11 cellular contexts compared by ENCODE assay signal in genomic region chr11:64880240-64881001, GRCh38. TPM values are rescaled to one million over a fixed set of nuclear protein-coding genes. Genes with fewer than 3 reads are reported as not detected.
A peak's percentile ranks its signal among the peaks of the same experiment; 100 is the strongest.
DNase-seq lines count a peak whose midpoint lies in the region; ATAC-seq and TF ChIP-seq lines count a peak whose summit lies in the region.
"Had no signal": no experiment of that assay in that cellular context is flagged by ENCODE, and none has a peak within 500 bp of the region (broad histone marks: within the 10 kb centered on the region; RNA-seq: fewer than 3 reads in every experiment).

No MANE protein-coding gene starts in this region.

- no peak overlapping the region for H3K56ac ChIP-seq in H9 (ENCODE audit: insufficient read length, low read depth, low read length)

- H2AFZ ChIP-seq in ACC112 (ENCODE audit: low read length, unreplicated experiment), result peak overlapping the region; percentile 90
- no peak overlapping the region for H2AFZ ChIP-seq in H9 (ENCODE audit: low read length)

- intact Hi-C loops in ascending aorta (cut with DNase I) (no loop called here), A673 (cut with micrococcal nuclease; ENCODE audit: unreplicated experiment) (no loop called here)

- H3K4me2 ChIP-seq in H9 (ENCODE audit: insufficient read depth, insufficient read length, low read length), result no peak overlapping the region

- H3K14ac ChIP-seq in H9 (ENCODE audit: insufficient read depth, low read length), result no peak overlapping the region

- H4K5ac ChIP-seq in H9 (ENCODE audit: insufficient read length, low read depth, low read length), result no peak overlapping the region

- H3K4me1 ChIP-seq in ACC112 (ENCODE audit: control insufficient read depth, insufficient read depth, low read length, unreplicated experiment) (peaks cover 32% of the 10 kb centered on the region), H9 (ENCODE audit: insufficient read depth, low read length) (no peaks in the 10 kb centered on the region; the same call in 1 of the 2 replicates), ascending aorta (peaks cover 3 to 22% of the 10 kb centered on the region in 2 donors), A673 (ENCODE audit: insufficient read depth, low read length, poor library complexity, severe bottlenecking) (peaks cover 17% of the 10 kb centered on the region)

- no peak overlapping the region for H3T11ph ChIP-seq in H9 (ENCODE audit: low read length)

- no peak overlapping the region for H2AK5ac ChIP-seq in H9 (ENCODE audit: insufficient read length, low read length)

- H3K27ac Mint-ChIP-seq in H9, result no peak overlapping the region; a peak in 1 of 7 replicates
- peak overlapping the region; percentile 97 to 99 for H3K27ac Mint-ChIP-seq in natural killer cell treated with Interleukin-12 subunit alpha and Interleukin-12 subunit beta and Interleukin-15 and Interleukin-18, amount 100 ng/mL, for 72 hours

- no peak overlapping the region for H2BK15ac ChIP-seq in H9 (ENCODE audit: low read depth, low read length)

- H3K9me3 ChIP-seq in H9 (ENCODE audit: control insufficient read depth, low read depth, low read length) (no peaks in the 10 kb centered on the region), ascending aorta (no peaks in the 10 kb centered on the region), A673 (ENCODE audit: low read depth, low read length, poor library complexity, severe bottlenecking) (no peaks in the 10 kb centered on the region)

- H3K4me3 Mint-ChIP-seq in H9, result peak overlapping the region; percentile 22 to 96; a peak in 4 of 5 replicates
- H3K4me3 Mint-ChIP-seq in natural killer cell treated with Interleukin-12 subunit alpha and Interleukin-12 subunit beta and Interleukin-15 and Interleukin-18, amount 100 ng/mL, for 72 hours, result peak overlapping the region; percentile 99

- H3K4me3 ChIP-seq in ACC112 (ENCODE audit: low read depth, low read length) (peak overlapping the region; percentile 32; the same call in 1 of the 2 replicates), ascending aorta (no peak overlapping the region), A673 (ENCODE audit: low read depth, low read length, poor library complexity, severe bottlenecking) (no peak overlapping the region)

- no peak for ATAC-seq in natural killer cell treated with Interleukin-12 subunit alpha and Interleukin-12 subunit beta and Interleukin-15 and Interleukin-18, amount 100 ng/mL, for 72 hours
- ATAC-seq in HG02973 (IDR thresholded peaks at IDR 0.05; ENCODE audit: unreplicated experiment), result no peak
- ATAC-seq in GM18870 (IDR thresholded peaks at IDR 0.05; ENCODE audit: unreplicated experiment), result no peak

- no peak overlapping the region for H2BK20ac ChIP-seq in H9 (ENCODE audit: low read depth, low read length, poor library complexity, severe bottlenecking)

- WGBS in H9 (ENCODE audit: extremely low coverage, insufficient read length, low lambda C conversion rate), result no CpG with 5 or more reads among the region's 14 CpGs

- no peak overlapping the region for H4K91ac ChIP-seq in H9 (ENCODE audit: insufficient read length, low read depth, low read length)

- H3K9me3 Mint-ChIP-seq in H9, result no peaks in the 10 kb centered on the region; a peak in 1 of 5 replicates
- H3K9me3 Mint-ChIP-seq in natural killer cell treated with Interleukin-12 subunit alpha and Interleukin-12 subunit beta and Interleukin-15 and Interleukin-18, amount 100 ng/mL, for 72 hours, result no peaks in the 10 kb centered on the region

- no peak overlapping the region for H2BK5ac ChIP-seq in H9 (ENCODE audit: insufficient read length, low read length)

- no peaks in the 10 kb centered on the region for H3K36me3 ChIP-seq in ACC112 (ENCODE audit: insufficient read depth, low read length)
- H3K36me3 ChIP-seq in ascending aorta, result no peaks in the 10 kb centered on the region
- H3K36me3 ChIP-seq in A673 (ENCODE audit: insufficient read depth, low read length, poor library complexity, severe bottlenecking), result no peaks in the 10 kb centered on the region

- no peak for TF ChIP-seq CTCF in H9 (conservative IDR thresholded peaks at IDR 0.05)
- TF ChIP-seq CTCF in ascending aorta (IDR thresholded peaks at IDR 0.05), result no peak
- no peak for TF ChIP-seq CTCF in A673 (conservative IDR thresholded peaks at IDR 0.05; ENCODE audit: low read depth, low read length)

- peaks cover 12% of the 10 kb centered on the region for H3K27me3 Mint-ChIP-seq in H9 (ENCODE audit: low read depth)
- H3K27me3 Mint-ChIP-seq in natural killer cell treated with Interleukin-12 subunit alpha and Interleukin-12 subunit beta and Interleukin-15 and Interleukin-18, amount 100 ng/mL, for 72 hours, result no peaks in the 10 kb centered on the region

- DNase-seq in H9 (no peak), ascending aorta (ENCODE audit: low spot score in 2 of 2) (no peak), KG1 (lab: John Stamatoyannopoulos, UW) (no peak), A673 (ENCODE audit: low spot score) (no peak)
- no peak for DNase-seq in natural killer cell treated with Interleukin-12 subunit alpha and Interleukin-12 subunit beta and Interleukin-15 and Interleukin-18, amount 100 ng/mL, for 72 hours (ENCODE audit: low spot score)
- DNase-seq: posterior cingulate gyrus had no signal

- CTCF ChIA-PET in A673 (lab: Charles Lee), result interaction anchor here (0.6 kb wide), 1 partner anchor 96 kb away, joined by 3 read pairs; no protein-coding TSS in a partner anchor

- H3K23ac ChIP-seq in H9 (ENCODE audit: insufficient read length, low read depth, low read length), result no peak overlapping the region

- POLR2A ChIA-PET in A673 (lab: Charles Lee; ENCODE audit: low non-redundant PET), result no interaction called here

- H2BK12ac ChIP-seq in H9 (ENCODE audit: insufficient read length, low read depth, low read length), result no peak overlapping the region

- H3K27ac ChIP-seq in ACC112 (ENCODE audit: low read depth, low read length) (peak overlapping the region; percentile 59), H9 (ENCODE audit: insufficient read length, low read depth, low read length) (no peak overlapping the region), ascending aorta (peak overlapping the region; percentile 89 to 92), A673 (ENCODE audit: low read depth, low read length, poor library complexity, severe bottlenecking) (no peak overlapping the region)

- peaks cover 0 to 2% (median 0%) of the 10 kb centered on the region in 3 experiments; a peak in 1 of 7 replicates for H3K36me3 Mint-ChIP-seq in H9 (ENCODE audit: insufficient read depth in 1 of 3, low read depth in 3 of 3)
- peaks cover 4% of the 10 kb centered on the region for H3K36me3 Mint-ChIP-seq in natural killer cell treated with Interleukin-12 subunit alpha and Interleukin-12 subunit beta and Interleukin-15 and Interleukin-18, amount 100 ng/mL, for 72 hours

- H3K79me1 ChIP-seq in H9 (ENCODE audit: insufficient read depth, low read depth, low read length, poor library complexity, severe bottlenecking), result no peaks in the 10 kb centered on the region

- H2BK120ac ChIP-seq in H9 (ENCODE audit: low read depth, low read length, poor library complexity, severe bottlenecking), result no peak overlapping the region

- no TSS peak for BruUV-seq in A673 (replicated peaks; lab: Mats Ljungman, UMichigan)

- H4K8ac ChIP-seq in H9 (replicated peaks; ENCODE audit: insufficient read length, low read depth, low read length), result no peak overlapping the region

- H3K4ac ChIP-seq in H9 (ENCODE audit: low read depth, low read length), result no peak overlapping the region

- no peaks in the 10 kb centered on the region for H4K20me1 ChIP-seq in H9 (ENCODE audit: control insufficient read depth, insufficient read depth, insufficient read length)

- peaks cover 23 to 26% of the 10 kb centered on the region in 2 experiments for H3K4me1 Mint-ChIP-seq in H9
- peaks cover 55 to 62% of the 10 kb centered on the region in 2 donors for H3K4me1 Mint-ChIP-seq in natural killer cell treated with Interleukin-12 subunit alpha and Interleukin-12 subunit beta and Interleukin-15 and Interleukin-18, amount 100 ng/mL, for 72 hours (ENCODE audit: low read depth in 2 of 2)

- H3K18ac ChIP-seq in H9 (ENCODE audit: insufficient read length, low read depth, low read length), result no peak overlapping the region

- H3K27me3 ChIP-seq in ACC112 (ENCODE audit: insufficient read depth, low read length) (no peaks in the 10 kb centered on the region), H9 (ENCODE audit: insufficient read depth, low read length) (no peaks in the 10 kb centered on the region), ascending aorta (no peaks in the 10 kb centered on the region), A673 (replicated peaks; ENCODE audit: insufficient read depth, low read depth, low read length, poor library complexity) (no peaks in the 10 kb centered on the region)

- peaks cover 19% of the 10 kb centered on the region for H3K23me2 ChIP-seq in H9 (ENCODE audit: insufficient read length, low read depth, low read length, poor library complexity, severe bottlenecking)

- H3K79me2 ChIP-seq in ACC112 (ENCODE audit: control insufficient read depth, insufficient read depth, low read length, unreplicated experiment) (peaks cover 29% of the 10 kb centered on the region), H9 (ENCODE audit: insufficient read depth, low read length) (no peaks in the 10 kb centered on the region)

- no peak overlapping the region for H3K9ac ChIP-seq in H9 (ENCODE audit: extremely low read depth, insufficient read length, low read length)

RNA-seq across cellular contexts. Expression of gene EHD1, which starts 2.0 kb away (rescaled TPM):
- total RNA-seq in H9 (2021), result 29.1 and 31.0 TPM in 2 replicates
- 216 TPM for total RNA-seq in ascending aorta
- total RNA-seq in natural killer cell treated with Interleukin-12 subunit alpha and Interleukin-12 subunit beta and Interleukin-15 and Interleukin-18, amount 100 ng/mL, for 72 hours, result 100 to 1,000 TPM; 202 to 235 TPM
- total RNA-seq in A673 (2021), result 53.3 and 63.1 TPM in 2 replicates

RNA-seq across cellular contexts. Expression of gene CDC42BPG, which starts 36.0 kb away (rescaled TPM):
- 24.2 and 24.9 TPM in 2 replicates for total RNA-seq in H9 (2021)
- not detected for total RNA-seq in ascending aorta
- 1 to 10 TPM in 1 of 2 donors, under 1 TPM in 1; 0.59 to 1.9 TPM for total RNA-seq in natural killer cell treated with Interleukin-12 subunit alpha and Interleukin-12 subunit beta and Interleukin-15 and Interleukin-18, amount 100 ng/mL, for 72 hours
- 4.6 and 6.6 TPM in 2 replicates for total RNA-seq in A673 (2021)

RNA-seq across cellular contexts. Expression of gene ATG2A, which starts 36.6 kb away (rescaled TPM):
- total RNA-seq in H9 (2021) (21.3 and 22.1 TPM in 2 replicates), ascending aorta (39.5 TPM), A673 (2021) (28.6 and 29.6 TPM in 2 replicates)
- 10 to 100 TPM; 24.1 to 31.9 TPM for total RNA-seq in natural killer cell treated with Interleukin-12 subunit alpha and Interleukin-12 subunit beta and Interleukin-15 and Interleukin-18, amount 100 ng/mL, for 72 hours

RNA-seq across cellular contexts. Expression of gene PPP2R5B, which starts 44.1 kb away (rescaled TPM):
- total RNA-seq in H9 (2021), result 5.0 and 6.3 TPM in 2 replicates
- 115 TPM for total RNA-seq in ascending aorta
- 10 to 100 TPM; 32.6 to 35.6 TPM for total RNA-seq in natural killer cell treated with Interleukin-12 subunit alpha and Interleukin-12 subunit beta and Interleukin-15 and Interleukin-18, amount 100 ng/mL, for 72 hours
- total RNA-seq in A673 (2021), result 16.1 and 17.2 TPM in 2 replicates

RNA-seq across cellular contexts. Expression of gene GPHA2, which starts 55.3 kb away (rescaled TPM):
- total RNA-seq in H9 (2021) (1.3 and 2.1 TPM in 2 replicates), ascending aorta (not detected), A673 (2021) (not detected in 2 replicates)
- total RNA-seq in natural killer cell treated with Interleukin-12 subunit alpha and Interleukin-12 subunit beta and Interleukin-15 and Interleukin-18, amount 100 ng/mL, for 72 hours, result not detected
- total RNA-seq: fibroblast of villous mesenchyme, ureter had no signal

Comparison
In these comparisons a context has a peak if more than half of its experiments do, and no peak if none do; other contexts are left out.
1. H3K27ac ChIP-seq: peak in ACC112 (single experiment) and ascending aorta (2 of 2); none in H9 (single experiment) and A673 (single experiment).
2. H3K27ac Mint-ChIP-seq: peak in natural killer cell treated with Interleukin-12 subunit alpha and Interleukin-12 subunit beta and Interleukin-15 and Interleukin-18, amount 100 ng/mL, for 72 hours (2 of 2); none in H9 (0 of 3).